Comparison of ENCODE assay signal across 17 cellular contexts in genomic region chr14:99745307-99745951, GRCh38. TPM values are rescaled to one million over a fixed set of nuclear protein-coding genes. Genes with fewer than 3 reads are reported as not detected.
DNase-seq lines count a peak whose midpoint lies in the region; ATAC-seq, FAIRE-seq and TF ChIP-seq lines count a peak whose summit lies in the region.
"Had no signal": no experiment of that assay in that cellular context is flagged by ENCODE, and none has a peak within 500 bp of the region (broad histone marks: within the 10 kb centered on the region; RNA-seq: fewer than 3 reads in every experiment).

No MANE protein-coding gene starts in this region.

- H3F3A ChIP-seq in GM23338 (replicated peaks; ENCODE audit: low read depth), result no peaks in the 10 kb centered on the region

- peaks cover 3% of the 10 kb centered on the region; the same call in 1 of the 3 replicates for H3K9me3 Mint-ChIP-seq in GM23338
- H3K9me3 Mint-ChIP-seq: WTC11 had no signal

- H4K20me1 ChIP-seq in GM23338 (replicated peaks; ENCODE audit: insufficient read depth) (no peaks in the 10 kb centered on the region), keratinocyte (ENCODE audit: control insufficient read depth, extremely low read depth, insufficient read depth, low read length) (no peaks in the 10 kb centered on the region)

- FAIRE-seq in keratinocyte (lab: Jason Lieb, UNC), result peak; percentile 65
- FAIRE-seq: GM19239 had no signal

- H2AFZ ChIP-seq in GM23338, result no peak overlapping the region
- H2AFZ ChIP-seq in keratinocyte (ENCODE audit: control insufficient read depth, low read length), result no peak overlapping the region

- H3K27ac Mint-ChIP-seq in GM23338, result no peak overlapping the region; the same call in 1 of the 2 replicates
- H3K27ac Mint-ChIP-seq: WTC11 had no signal

- ATAC-seq in GM23338 (no peak), GM21390 (IDR thresholded peaks at IDR 0.05; ENCODE audit: unreplicated experiment) (no peak)
- ATAC-seq: WTC11 had no signal

- H3K4me1 Mint-ChIP-seq in GM23338, result peaks cover 36% of the 10 kb centered on the region

- H3K9me2 ChIP-seq in GM23338 (ENCODE audit: insufficient read depth), result no peaks in the 10 kb centered on the region

- H3K27me3 ChIP-seq in GM23338 (ENCODE audit: insufficient read depth) (no peaks in the 10 kb centered on the region), keratinocyte (ENCODE audit: control insufficient read depth, extremely low read depth, insufficient read depth, low read length) (peaks cover 15% of the 10 kb centered on the region), subcutaneous abdominal adipose tissue (ENCODE audit: control insufficient read depth in 5 of 5, insufficient read depth in 4 of 5, low read length in 5 of 5) (peaks cover 0 to 18% (median 11%) of the 10 kb centered on the region in 5 donors)

- no peaks in the 10 kb centered on the region for H3K9me1 ChIP-seq in keratinocyte (ENCODE audit: control insufficient read depth, extremely low read depth, insufficient read depth, low read length)

- no peaks in the 10 kb centered on the region for H3K79me2 ChIP-seq in GM23338 (replicated peaks; ENCODE audit: insufficient read depth)
- H3K79me2 ChIP-seq in keratinocyte (ENCODE audit: control insufficient read depth, insufficient read depth, low read length), result no peaks in the 10 kb centered on the region

- H3K27ac ChIP-seq in GM23338 (ENCODE audit: low read depth) (no peak overlapping the region), keratinocyte (ENCODE audit: control insufficient read depth, insufficient read depth, low read length) (no peak overlapping the region), subcutaneous abdominal adipose tissue (ENCODE audit: low read depth, low read length) (peak overlapping the region; percentile 27)
- H3K27ac ChIP-seq: prostate gland, RWPE1 had no signal

- TF ChIP-seq CTCF in GM23338 (conservative IDR thresholded peaks at IDR 0.05; ENCODE audit: low read depth in 2 of 2) (no peak), keratinocyte (optimal IDR thresholded peaks at IDR 0.05 in 1 of 3, IDR thresholded peaks at IDR 0.05 in 1 of 3, conservative IDR thresholded peaks at IDR 0.05 in 1 of 3; ENCODE audit: extremely low read depth in 1 of 3, insufficient read depth in 2 of 3, low read length in 3 of 3) (no peak)

- no peaks in the 10 kb centered on the region for H3K9me3 ChIP-seq in keratinocyte (ENCODE audit: control insufficient read depth, low read depth, low read length)
- H3K9me3 ChIP-seq in subcutaneous abdominal adipose tissue (ENCODE audit: control insufficient read depth in 5 of 5, low read length in 5 of 5), result no peaks in the 10 kb centered on the region
- H3K9me3 ChIP-seq: HAP-1, prostate gland had no signal

- peaks cover 32% of the 10 kb centered on the region for H3K4me1 ChIP-seq in GM23338 (ENCODE audit: insufficient read depth)
- H3K4me1 ChIP-seq in keratinocyte (ENCODE audit: control insufficient read depth, extremely low read depth, insufficient read depth, low read length), result peaks cover 24% of the 10 kb centered on the region
- H3K4me1 ChIP-seq in subcutaneous abdominal adipose tissue (ENCODE audit: control insufficient read depth in 5 of 5, insufficient read depth in 5 of 5, low read length in 5 of 5), result peaks cover 2 to 51% (median 35%) of the 10 kb centered on the region in 5 donors

- peaks cover 9% of the 10 kb centered on the region for H3K27me3 Mint-ChIP-seq in GM23338 (ENCODE audit: insufficient read depth, low read depth, poor library complexity)

- H3K4me2 ChIP-seq in GM23338 (peak overlapping the region; percentile 58), keratinocyte (ENCODE audit: control insufficient read depth, extremely low read depth, insufficient read depth, low read depth, low read length) (no peak overlapping the region)

- H3K9ac ChIP-seq in keratinocyte (ENCODE audit: control insufficient read depth, extremely low read depth, insufficient read depth, low read length) (no peak overlapping the region), subcutaneous abdominal adipose tissue (ENCODE audit: low read length in 5 of 5) (no peak overlapping the region)

- dilution Hi-C loops in keratinocyte (cut with MboI; ENCODE audit: extremely low pct_ligation_motif_present, low sequenced_read_pairs), result no loop called here

- no peak overlapping the region for H3K4me3 ChIP-seq in GM23338
- H3K4me3 ChIP-seq in keratinocyte (ENCODE audit: control insufficient read depth in 2 of 3, extremely low read depth in 1 of 3, insufficient read depth in 2 of 3, low read depth in 1 of 3, low read length in 3 of 3), result no peak overlapping the region
- H3K4me3 ChIP-seq in subcutaneous abdominal adipose tissue (ENCODE audit: low read depth in 1 of 5, low read length in 5 of 5), result no peak overlapping the region
- H3K4me3 ChIP-seq: HAP-1, prostate gland had no signal

- no peaks in the 10 kb centered on the region for H3K36me3 Mint-ChIP-seq in GM23338 (ENCODE audit: low read depth)
- H3K36me3 Mint-ChIP-seq: WTC11 had no signal

- no peaks in the 10 kb centered on the region for H3K36me3 ChIP-seq in GM23338 (ENCODE audit: insufficient read depth)
- H3K36me3 ChIP-seq in keratinocyte (ENCODE audit: control insufficient read depth in 2 of 2, extremely low read depth in 1 of 2, insufficient read depth in 2 of 2, low read length in 2 of 2), result no peaks in the 10 kb centered on the region
- no peaks in the 10 kb centered on the region for H3K36me3 ChIP-seq in subcutaneous abdominal adipose tissue (ENCODE audit: control insufficient read depth in 5 of 5, insufficient read depth in 5 of 5, low read length in 5 of 5)
- H3K36me3 ChIP-seq: HAP-1, prostate gland had no signal

- no peak overlapping the region for H3K4me3 Mint-ChIP-seq in GM23338

- DNase-seq in GM23338 (ENCODE audit: low spot score) (no peak), astrocyte of the hippocampus (ENCODE audit: low read depth, low spot score) (peak; percentile 90), keratinocyte (ENCODE audit: low read depth, low spot score) (no peak), epidermal melanocyte (ENCODE audit: insufficient read length, low spot score) (no peak), HT-29 (ENCODE audit: low spot score) (no peak), iPS-NIHi7 (ENCODE audit: extremely low spot score) (no peak)
- DNase-seq: activated T-cell treated with anti-CD3 and anti-CD28 coated beads for 4 hours, anterior cingulate cortex, erythroblast, Karpas-422 had no signal

TF ChIP-seq in GM23338, 12 proteins besides CTCF, POLR2A, EP300 and RAD21 (continues in another document):
- TF ChIP-seq EZH2phosphoT487 (IDR thresholded peaks at IDR 0.05; ENCODE audit: unreplicated experiment) (no peak), ZNF114 (CRISPR knock-in tag; IDR thresholded peaks at IDR 0.05) (no peak), REST (IDR thresholded peaks at IDR 0.05; ENCODE audit: unreplicated experiment) (no peak), JUNB (IDR thresholded peaks at IDR 0.05; ENCODE audit: unreplicated experiment) (no peak), STAT1 (IDR thresholded peaks at IDR 0.05; ENCODE audit: unreplicated experiment) (no peak)

RNA-seq across cellular contexts. Expression of gene EML1, which starts 47.8 kb away (rescaled TPM):
- total RNA-seq in GM23338 (2014; rRNA removed; shearing (Covaris generic)), result 18.1 and 24.1 TPM in 2 replicates
- polyA plus RNA-seq in GM23338 (2016; fragmentation: Nextera tagmentation; extraction: Ambion mirVana) (4.7 and 7.0 TPM in 2 replicates), keratinocyte (0.84 to 1.8 TPM (median 0.85 TPM) in 3 replicates)
- polyA plus RNA-seq in keratinocyte (2011; ENCODE audit: low read depth), result 4.1 TPM
- polyA plus RNA-seq in keratinocyte (2011; cell fraction: cytosol; rRNA removed), result 1.1 and 2.1 TPM in 2 replicates
- 2.3 and 3.0 TPM in 2 replicates for polyA plus RNA-seq in keratinocyte (2011; cell fraction: nucleus; rRNA removed)
- 0.76 and 3.4 TPM in 2 replicates for polyA plus RNA-seq in keratinocyte (2012; ENCODE audit: low replicate concordance)
- 5.0 to 10.3 TPM (median 9.8 TPM) in 3 replicates for polyA minus RNA-seq in keratinocyte
- polyA minus RNA-seq in keratinocyte (2011; cell fraction: cytosol; rRNA and poly(A)+ RNA removed), result 2.1 TPM
- polyA minus RNA-seq in keratinocyte (2011; cell fraction: nucleus; rRNA and poly(A)+ RNA removed), result 1.7 and 1.9 TPM in 2 replicates
- not detected in 2 replicates for total RNA-seq in HT-29 (2014; rRNA removed; shearing (Covaris generic))

Comparison
In these comparisons a context has a peak if more than half of its experiments do, and no peak if none do; other contexts are left out.
1. RNA of gene EML1, which starts 47.8 kb away (total RNA-seq): 18.1 to 24.1 TPM in GM23338; not detected in HT-29; every median in the first group is over 10 times any median in the second.